19 cellular contexts compared by ENCODE assay signal in the genomic region with DNA sequence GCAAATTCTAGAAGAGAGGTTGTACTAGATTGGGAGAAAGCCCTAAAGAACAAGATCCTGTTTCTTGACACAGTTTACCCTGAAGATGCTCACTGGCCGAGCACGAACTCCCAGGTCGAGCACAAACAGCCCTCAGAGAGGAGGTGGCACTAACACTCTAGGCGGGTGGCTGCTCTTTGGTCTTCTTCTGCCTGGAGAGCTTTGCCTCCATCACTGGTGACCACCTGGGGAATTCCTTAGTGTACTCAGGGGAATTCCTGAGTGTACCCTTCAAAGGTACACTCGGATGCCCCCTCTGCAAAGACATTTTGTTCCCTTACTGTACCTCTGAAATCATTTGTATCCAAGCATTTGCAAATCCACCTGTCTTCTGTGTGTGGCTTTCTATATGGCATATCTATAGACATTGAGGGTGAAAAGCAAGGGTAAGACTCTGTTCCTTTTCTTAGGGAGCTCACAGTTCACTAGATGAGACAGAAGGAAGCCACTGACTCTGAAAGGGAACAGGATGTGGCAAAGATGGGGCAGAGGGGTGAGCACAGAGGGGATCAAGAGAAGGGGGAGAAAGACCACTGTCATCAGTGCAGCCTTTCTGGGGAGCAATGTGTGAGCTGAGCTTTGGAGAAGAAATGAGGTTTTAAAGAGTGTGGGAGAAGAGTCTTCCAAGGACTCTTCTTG.
"Had no signal": no experiment of that assay in that cellular context is flagged by ENCODE, and none has a peak within 500 bp of the region (broad histone marks: within the 10 kb centered on the region; RNA-seq: fewer than 3 reads in every experiment).

No MANE protein-coding gene starts in this region.

- H3K27ac Mint-ChIP-seq: activated naive CD4-positive, alpha-beta T cell treated with anti-CD3 and anti-CD28 coated beads for 36 hours; activated T-helper 2 cell treated with anti-CD3 and anti-CD28 coated beads, Interferon-gamma antibody, Interleukin-2, Interleukin-4, amounts not matched to agents 10 μg/mL and 5 μg/mL and 100 μg/mL, durations not matched to agents 14 hours and 24 hours and 36 hours; dendritic cell treated with granulocyte-macrophage colony-stimulating factor and Interleukin-4, amounts not matched to agents 40 ng/mL and 50 ng/mL, for 4 days; nephron had no signal

- ATAC-seq: activated CD4-positive, CD25-positive, alpha-beta regulatory T cell treated with anti-CD3 and anti-CD28 coated beads, Interleukin-2, amount 50 U/mL, for 24 hours; esophagus mucosa; gastrocnemius medialis; left lung; sciatic nerve had no signal

- H3K4me1 Mint-ChIP-seq: nephron had no signal

- H3K4me3 Mint-ChIP-seq: activated naive CD4-positive, alpha-beta T cell treated with anti-CD3 and anti-CD28 coated beads for 36 hours; dendritic cell treated with granulocyte-macrophage colony-stimulating factor and Interleukin-4, amounts not matched to agents 40 ng/mL and 50 ng/mL, for 4 days; nephron had no signal

- DNase-seq: activated CD4-positive, alpha-beta T cell treated with anti-CD3 and anti-CD28 coated beads, Interleukin-2, amount 50 U/mL, for 1 hour; activated naive CD4-positive, alpha-beta T cell treated with anti-CD3 and anti-CD28 coated beads for 36 hours; activated T-cell treated with anti-CD3 and anti-CD28 coated beads for 4 hours; adrenal gland; effector CD8-positive, alpha-beta T cell; gastrocnemius medialis; head of caudate nucleus; left lung; mammary epithelial cell; midbrain; stimulated activated CD4-positive, alpha-beta T cell treated with anti-CD3 and anti-CD28 coated beads, Interleukin-4, amount 100 ng/mL, for 1 hour; thyroid gland had no signal

- FAIRE-seq: astrocyte had no signal

- H3K9me3 Mint-ChIP-seq: activated naive CD4-positive, alpha-beta T cell treated with anti-CD3 and anti-CD28 coated beads for 36 hours; activated T-helper 2 cell treated with anti-CD3 and anti-CD28 coated beads, Interferon-gamma antibody, Interleukin-2, Interleukin-4, amounts not matched to agents 10 μg/mL and 5 μg/mL and 100 μg/mL, durations not matched to agents 14 hours and 24 hours and 36 hours; dendritic cell treated with granulocyte-macrophage colony-stimulating factor and Interleukin-4, amounts not matched to agents 40 ng/mL and 50 ng/mL, for 4 days; nephron had no signal
